In the genomic region with DNA sequence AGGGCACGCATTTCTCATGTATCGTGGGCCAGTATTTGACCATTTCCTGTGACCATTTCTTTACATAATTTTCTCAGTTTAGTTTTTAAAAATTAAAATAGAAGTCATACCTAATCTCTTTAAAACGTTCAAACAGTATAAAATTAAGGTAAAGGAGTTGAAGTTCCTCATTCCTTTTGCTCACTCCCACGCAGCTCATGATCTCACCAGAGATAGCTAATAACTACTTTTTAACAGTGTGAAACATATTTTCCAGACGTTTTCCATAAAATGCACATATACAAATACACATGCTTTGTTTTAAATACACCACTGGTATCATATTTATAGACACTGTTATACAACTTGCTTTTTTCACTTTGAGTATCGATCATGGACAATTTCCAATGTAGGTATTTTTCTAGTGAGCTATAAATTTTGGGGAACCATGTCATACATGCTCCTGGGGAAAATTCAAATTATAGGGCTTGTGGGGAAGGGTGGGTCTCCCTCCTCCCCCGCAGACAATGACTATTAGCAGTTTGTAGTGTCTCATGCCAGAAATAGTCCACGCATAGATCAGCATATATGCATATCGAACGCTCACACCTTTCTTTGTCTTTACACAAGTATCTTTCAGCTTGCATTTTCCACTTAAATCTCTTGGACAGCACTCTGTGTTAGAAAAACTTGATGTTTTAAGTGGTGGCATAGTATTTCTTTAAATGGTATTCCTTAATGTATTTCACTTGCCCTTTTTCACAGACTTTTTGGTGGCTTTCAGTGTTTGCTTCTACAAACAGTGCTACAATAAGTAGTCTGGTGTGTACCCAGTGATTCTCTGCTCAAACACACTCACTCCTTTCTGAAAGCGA, we compare ENCODE assay signal across 1 cellular context.
TF ChIP-seq lines count a peak whose summit lies in the region.

No MANE protein-coding gene starts in this region.

TF ChIP-seq in HepG2, 621 proteins besides CTCF, POLR2A, EP300 and RAD21 (continued from another document and continues in another):
- TF ChIP-seq MNT (IDR thresholded peaks at IDR 0.05) (no peak), IRF2 (CRISPR knock-in tag; IDR thresholded peaks at IDR 0.05) (peak; percentile 14; the same call in 1 of the 2 replicates), TBX3 (IDR thresholded peaks at IDR 0.05; ENCODE audit: borderline replicate concordance) (peak; percentile 46; the same call in 1 of the 2 replicates), ZNF256 (CRISPR knock-in tag; conservative IDR thresholded peaks at IDR 0.05) (no peak), SOX13 (IDR thresholded peaks at IDR 0.05) (no peak), SOX13 (CRISPR knock-in tag; conservative IDR thresholded peaks at IDR 0.05 in 1 of 2, IDR thresholded peaks at IDR 0.05 in 1 of 2) (peak in 1 of 2 experiments; percentile 59; a peak in 1 of 4 replicates), FOXJ3 (CRISPR knock-in tag; IDR thresholded peaks at IDR 0.05; ENCODE audit: borderline replicate concordance) (no peak), HINFP (CRISPR knock-in tag; IDR thresholded peaks at IDR 0.05; ENCODE audit: low read depth) (no peak), HDAC2 (CRISPR knock-in tag; IDR thresholded peaks at IDR 0.05) (peak; percentile 28), LCORL (IDR thresholded peaks at IDR 0.05) (no peak), LCORL (CRISPR knock-in tag; IDR thresholded peaks at IDR 0.05) (no peak), ZFP62 (CRISPR knock-in tag; IDR thresholded peaks at IDR 0.05) (peak; percentile 33; the same call in 1 of the 2 replicates), ZNF850 (CRISPR knock-in tag; conservative IDR thresholded peaks at IDR 0.05) (peak; percentile 51; the same call in 1 of the 2 replicates), REXO4 (CRISPR knock-in tag; IDR thresholded peaks at IDR 0.05; ENCODE audit: borderline replicate concordance) (no peak), PPARG (CRISPR knock-in tag; conservative IDR thresholded peaks at IDR 0.05) (no peak), FOXP1 (IDR thresholded peaks at IDR 0.05) (no peak), FOXP1 (CRISPR knock-in tag; IDR thresholded peaks at IDR 0.05) (peak; percentile 44; the same call in 1 of the 2 replicates), ZNF18 (CRISPR knock-in tag; IDR thresholded peaks at IDR 0.05; ENCODE audit: insufficient replicate concordance) (no peak), NFE2L2 (IDR thresholded peaks at IDR 0.05; ENCODE audit: low read length) (0 out of 2 replicates have a peak, but pooled peaks have one; percentile 11), KLF11 (CRISPR knock-in tag; IDR thresholded peaks at IDR 0.05) (no peak), HMGA1 (CRISPR knock-in tag; conservative IDR thresholded peaks at IDR 0.05) (no peak), BRD4 (CRISPR knock-in tag; IDR thresholded peaks at IDR 0.05) (no peak), KLF12 (CRISPR knock-in tag; IDR thresholded peaks at IDR 0.05; ENCODE audit: borderline replicate concordance) (0 out of 2 replicates have a peak, but pooled peaks have one; percentile 4), ZNF816 (CRISPR knock-in tag; IDR thresholded peaks at IDR 0.05; ENCODE audit: borderline replicate concordance) (peak; percentile 93; the same call in 1 of the 2 replicates), SIN3B (IDR thresholded peaks at IDR 0.05; ENCODE audit: low read length) (no peak), ZHX1 (CRISPR knock-in tag; IDR thresholded peaks at IDR 0.05; ENCODE audit: low read depth) (no peak), ZNF225 (CRISPR knock-in tag; IDR thresholded peaks at IDR 0.05) (no peak), ZNF800 (CRISPR knock-in tag; IDR thresholded peaks at IDR 0.05) (peak; percentile 7; the same call in 1 of the 2 replicates)
- TF ChIP-seq, protein P1, sequence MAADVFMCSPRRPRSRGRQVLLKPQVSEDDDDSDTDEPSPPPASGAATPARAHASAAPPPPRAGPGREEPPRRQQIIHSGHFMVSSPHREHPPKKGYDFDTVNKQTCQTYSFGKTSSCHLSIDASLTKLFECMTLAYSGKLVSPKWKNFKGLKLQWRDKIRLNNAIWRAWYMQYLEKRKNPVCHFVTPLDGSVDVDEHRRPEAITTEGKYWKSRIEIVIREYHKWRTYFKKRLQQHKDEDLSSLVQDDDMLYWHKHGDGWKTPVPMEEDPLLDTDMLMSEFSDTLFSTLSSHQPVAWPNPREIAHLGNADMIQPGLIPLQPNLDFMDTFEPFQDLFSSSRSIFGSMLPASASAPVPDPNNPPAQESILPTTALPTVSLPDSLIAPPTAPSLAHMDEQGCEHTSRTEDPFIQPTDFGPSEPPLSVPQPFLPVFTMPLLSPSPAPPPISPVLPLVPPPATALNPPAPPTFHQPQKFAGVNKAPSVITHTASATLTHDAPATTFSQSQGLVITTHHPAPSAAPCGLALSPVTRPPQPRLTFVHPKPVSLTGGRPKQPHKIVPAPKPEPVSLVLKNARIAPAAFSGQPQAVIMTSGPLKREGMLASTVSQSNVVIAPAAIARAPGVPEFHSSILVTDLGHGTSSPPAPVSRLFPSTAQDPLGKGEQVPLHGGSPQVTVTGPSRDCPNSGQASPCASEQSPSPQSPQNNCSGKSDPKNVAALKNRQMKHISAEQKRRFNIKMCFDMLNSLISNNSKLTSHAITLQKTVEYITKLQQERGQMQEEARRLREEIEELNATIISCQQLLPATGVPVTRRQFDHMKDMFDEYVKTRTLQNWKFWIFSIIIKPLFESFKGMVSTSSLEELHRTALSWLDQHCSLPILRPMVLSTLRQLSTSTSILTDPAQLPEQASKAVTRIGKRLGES (CRISPR knock-in tag; IDR thresholded peaks at IDR 0.05; ENCODE audit: borderline replicate concordance) = 0 out of 2 replicates have a peak, but pooled peaks have one; percentile 49
- TF ChIP-seq, protein P2, sequence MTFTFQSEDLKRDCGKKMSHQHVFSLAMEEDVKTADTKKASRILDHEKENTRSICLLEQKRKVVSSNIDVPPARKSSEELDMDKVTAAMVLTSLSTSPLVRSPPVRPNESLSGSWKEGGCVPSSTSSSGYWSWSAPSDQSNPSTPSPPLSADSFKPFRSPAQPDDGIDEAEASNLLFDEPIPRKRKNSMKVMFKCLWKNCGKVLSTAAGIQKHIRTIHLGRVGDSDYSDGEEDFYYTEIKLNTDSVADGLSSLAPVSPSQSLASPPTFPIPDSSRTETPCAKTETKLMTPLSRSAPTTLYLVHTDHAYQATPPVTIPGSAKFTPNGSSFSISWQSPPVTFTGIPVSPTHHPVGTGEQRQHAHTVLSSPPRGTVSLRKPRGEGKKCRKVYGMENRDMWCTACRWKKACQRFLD (CRISPR knock-in tag; IDR thresholded peaks at IDR 0.05; ENCODE audit: borderline replicate concordance) = peak; percentile 75; the same call in 1 of the 2 replicates
- TF ChIP-seq, protein P3, sequence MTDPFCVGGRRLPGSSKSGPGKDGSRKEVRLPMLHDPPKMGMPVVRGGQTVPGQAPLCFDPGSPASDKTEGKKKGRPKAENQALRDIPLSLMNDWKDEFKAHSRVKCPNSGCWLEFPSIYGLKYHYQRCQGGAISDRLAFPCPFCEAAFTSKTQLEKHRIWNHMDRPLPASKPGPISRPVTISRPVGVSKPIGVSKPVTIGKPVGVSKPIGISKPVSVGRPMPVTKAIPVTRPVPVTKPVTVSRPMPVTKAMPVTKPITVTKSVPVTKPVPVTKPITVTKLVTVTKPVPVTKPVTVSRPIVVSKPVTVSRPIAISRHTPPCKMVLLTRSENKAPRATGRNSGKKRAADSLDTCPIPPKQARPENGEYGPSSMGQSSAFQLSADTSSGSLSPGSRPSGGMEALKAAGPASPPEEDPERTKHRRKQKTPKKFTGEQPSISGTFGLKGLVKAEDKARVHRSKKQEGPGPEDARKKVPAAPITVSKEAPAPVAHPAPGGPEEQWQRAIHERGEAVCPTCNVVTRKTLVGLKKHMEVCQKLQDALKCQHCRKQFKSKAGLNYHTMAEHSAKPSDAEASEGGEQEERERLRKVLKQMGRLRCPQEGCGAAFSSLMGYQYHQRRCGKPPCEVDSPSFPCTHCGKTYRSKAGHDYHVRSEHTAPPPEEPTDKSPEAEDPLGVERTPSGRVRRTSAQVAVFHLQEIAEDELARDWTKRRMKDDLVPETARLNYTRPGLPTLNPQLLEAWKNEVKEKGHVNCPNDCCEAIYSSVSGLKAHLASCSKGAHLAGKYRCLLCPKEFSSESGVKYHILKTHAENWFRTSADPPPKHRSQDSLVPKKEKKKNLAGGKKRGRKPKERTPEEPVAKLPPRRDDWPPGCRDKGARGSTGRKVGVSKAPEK (CRISPR knock-in tag; IDR thresholded peaks at IDR 0.05; ENCODE audit: borderline replicate concordance) = peak; percentile 81; the same call in 1 of the 2 replicates
- TF ChIP-seq, protein P4, sequence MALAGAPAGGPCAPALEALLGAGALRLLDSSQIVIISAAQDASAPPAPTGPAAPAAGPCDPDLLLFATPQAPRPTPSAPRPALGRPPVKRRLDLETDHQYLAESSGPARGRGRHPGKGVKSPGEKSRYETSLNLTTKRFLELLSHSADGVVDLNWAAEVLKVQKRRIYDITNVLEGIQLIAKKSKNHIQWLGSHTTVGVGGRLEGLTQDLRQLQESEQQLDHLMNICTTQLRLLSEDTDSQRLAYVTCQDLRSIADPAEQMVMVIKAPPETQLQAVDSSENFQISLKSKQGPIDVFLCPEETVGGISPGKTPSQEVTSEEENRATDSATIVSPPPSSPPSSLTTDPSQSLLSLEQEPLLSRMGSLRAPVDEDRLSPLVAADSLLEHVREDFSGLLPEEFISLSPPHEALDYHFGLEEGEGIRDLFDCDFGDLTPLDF (CRISPR knock-in tag; IDR thresholded peaks at IDR 0.05) = 0 out of 2 replicates have a peak, but pooled peaks have one; percentile 8
- TF ChIP-seq, protein P5, sequence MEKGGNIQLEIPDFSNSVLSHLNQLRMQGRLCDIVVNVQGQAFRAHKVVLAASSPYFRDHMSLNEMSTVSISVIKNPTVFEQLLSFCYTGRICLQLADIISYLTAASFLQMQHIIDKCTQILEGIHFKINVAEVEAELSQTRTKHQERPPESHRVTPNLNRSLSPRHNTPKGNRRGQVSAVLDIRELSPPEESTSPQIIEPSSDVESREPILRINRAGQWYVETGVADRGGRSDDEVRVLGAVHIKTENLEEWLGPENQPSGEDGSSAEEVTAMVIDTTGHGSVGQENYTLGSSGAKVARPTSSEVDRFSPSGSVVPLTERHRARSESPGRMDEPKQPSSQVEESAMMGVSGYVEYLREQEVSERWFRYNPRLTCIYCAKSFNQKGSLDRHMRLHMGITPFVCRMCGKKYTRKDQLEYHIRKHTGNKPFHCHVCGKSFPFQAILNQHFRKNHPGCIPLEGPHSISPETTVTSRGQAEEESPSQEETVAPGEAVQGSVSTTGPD (CRISPR knock-in tag; IDR thresholded peaks at IDR 0.05) = no peak
